ENCODE assay signal across 11 cellular contexts in the genomic region with DNA sequence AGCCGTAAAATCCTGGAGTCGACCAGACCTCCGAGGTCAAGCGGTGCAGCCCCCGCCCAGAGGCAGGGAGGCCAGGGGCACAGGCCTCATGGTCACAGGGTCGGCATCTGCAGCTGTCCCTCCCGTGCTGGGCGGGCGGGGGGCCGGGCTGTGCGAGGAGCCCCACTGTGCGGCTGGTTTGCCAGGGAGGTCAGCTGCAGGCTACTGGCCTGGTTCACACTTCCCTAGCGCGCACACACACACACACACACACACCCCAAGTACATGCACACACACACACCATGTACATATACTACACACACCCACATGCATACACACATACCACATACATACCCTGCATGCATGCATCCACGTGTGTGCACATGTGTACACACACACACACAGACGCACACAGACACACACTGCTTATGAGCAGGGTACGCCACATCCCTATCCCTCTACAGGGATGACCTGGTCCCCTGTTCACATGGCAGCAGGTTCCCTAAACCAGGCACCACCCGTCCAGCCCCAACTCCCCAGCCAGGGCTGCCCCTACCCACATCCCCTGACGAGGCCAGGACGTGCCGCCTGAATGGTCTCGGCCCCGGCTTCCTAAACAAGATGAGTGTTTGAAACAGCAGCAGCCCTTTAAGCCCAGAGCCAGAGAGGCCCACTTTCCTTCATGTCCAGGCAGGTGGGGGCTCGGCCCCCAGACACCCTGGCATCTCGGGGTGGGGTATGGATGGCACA.
DNase-seq lines count a peak whose midpoint lies in the region; ATAC-seq and TF ChIP-seq lines count a peak whose summit lies in the region.
"Had no signal": no experiment of that assay in that cellular context is flagged by ENCODE, and none has a peak within 500 bp of the region (broad histone marks: within the 10 kb centered on the region; RNA-seq: fewer than 3 reads in every experiment).

No MANE protein-coding gene starts in this region.

- DNase-seq in stimulated activated naive CD8-positive, alpha-beta T cell treated with anti-CD3 and anti-CD28 coated beads, Interleukin-15, amount 100 ng/mL, for 72 hours = no peak
- DNase-seq in stimulated activated naive CD8-positive, alpha-beta T cell treated with anti-CD3 and anti-CD28 coated beads, Interleukin-15, Interleukin-2, amounts not matched to agents 100 U/mL and 50 U/mL, for 24 hours = no peak
- DNase-seq in adrenal gland (peak in 1 of 7 donors; percentile 11), nephron progenitor cell (peak; percentile 76), foreskin melanocyte (no peak), GM03348 (ENCODE audit: low spot score) (no peak), PC-9 (no peak)
- DNase-seq in activated T-cell treated with anti-CD3 and anti-CD28 coated beads, Interleukin-2, amount 50 U/mL, for 1 hour = no peak
- DNase-seq: activated CD4-positive, alpha-beta T cell treated with anti-CD3 and anti-CD28 coated beads, Interleukin-2, amount 10 ng/mL, durations not matched to agents 24 days and 14 days; activated T-cell treated with anti-CD3 and anti-CD28 coated beads, Interleukin-2, amount 50 U/mL, for 24 hours; T-helper 17 cell had no signal

- H3K4me1 Mint-ChIP-seq in stimulated activated naive CD8-positive, alpha-beta T cell treated with anti-CD3 and anti-CD28 coated beads, Interleukin-15, amount 100 ng/mL, for 72 hours = peaks cover 10% of the 10 kb centered on the region
- H3K4me1 Mint-ChIP-seq in nephron progenitor cell = peaks cover 86% of the 10 kb centered on the region
- H3K4me1 Mint-ChIP-seq: activated CD4-positive, alpha-beta T cell treated with anti-CD3 and anti-CD28 coated beads, Interleukin-2, amount 10 ng/mL, durations not matched to agents 24 days and 14 days had no signal

- 73 to 83% (median 81%) methylated on average over 8 to 25 of the region's 25 CpGs for WGBS in adrenal gland, 4 donors

- H2AFZ ChIP-seq in PC-9 = no peak overlapping the region

- H3K27ac ChIP-seq in adrenal gland = peak overlapping the region in 4 of 5 donors; percentile 67 to 87 (median 80)
- H3K27ac ChIP-seq in PC-9 = no peak overlapping the region

- CTCF ChIA-PET in PC-9 (lab: Charles Lee) = interaction anchor here (0.6 kb wide), 1 partner anchor 10 kb away, joined by 3 read pairs; no protein-coding TSS in a partner anchor

- no peak overlapping the region for H3K4me2 ChIP-seq in PC-9

- TF ChIP-seq CTCF in adrenal gland (IDR thresholded peaks at IDR 0.05) (no peak), nephron progenitor cell (IDR thresholded peaks at IDR 0.05) (no peak), PC-9 (conservative IDR thresholded peaks at IDR 0.05) (no peak)

- H3K27me3 ChIP-seq in adrenal gland (no peaks in the 10 kb centered on the region), PC-9 (ENCODE audit: insufficient read depth, low read depth) (no peaks in the 10 kb centered on the region)

- no peaks in the 10 kb centered on the region for H3K36me3 ChIP-seq in adrenal gland (replicated peaks in 1 of 2)
- H3K36me3 ChIP-seq in PC-9 (ENCODE audit: low read depth) = no peaks in the 10 kb centered on the region

- H3K79me2 ChIP-seq in PC-9 (ENCODE audit: low read depth) = no peaks in the 10 kb centered on the region

- H3K27me3 Mint-ChIP-seq in stimulated activated naive CD8-positive, alpha-beta T cell treated with anti-CD3 and anti-CD28 coated beads, Interleukin-15, amount 100 ng/mL, for 72 hours = no peaks in the 10 kb centered on the region
- peaks cover 5% of the 10 kb centered on the region for H3K27me3 Mint-ChIP-seq in nephron progenitor cell (ENCODE audit: low read depth, poor library complexity)
- H3K27me3 Mint-ChIP-seq: activated CD4-positive, alpha-beta T cell treated with anti-CD3 and anti-CD28 coated beads, Interleukin-2, amount 10 ng/mL, durations not matched to agents 24 days and 14 days; activated T-cell treated with anti-CD3 and anti-CD28 coated beads, Interleukin-2, amount 50 U/mL, for 24 hours; T-helper 17 cell had no signal

- intact Hi-C loops in adrenal gland (cut with DNase I) (no loop called here), PC-9 (cut with micrococcal nuclease; ENCODE audit: unreplicated experiment) (no loop called here)

- H3K9me2 ChIP-seq in PC-9 (ENCODE audit: insufficient read depth) = no peaks in the 10 kb centered on the region

- BruUV-seq in PC-9 (replicated peaks; lab: Mats Ljungman, UMichigan) = no TSS peak

- no peak overlapping the region for H3K4me3 Mint-ChIP-seq in stimulated activated naive CD8-positive, alpha-beta T cell treated with anti-CD3 and anti-CD28 coated beads, Interleukin-15, amount 100 ng/mL, for 72 hours
- H3K4me3 Mint-ChIP-seq in nephron progenitor cell = peak overlapping the region; percentile 59
- H3K4me3 Mint-ChIP-seq: activated CD4-positive, alpha-beta T cell treated with anti-CD3 and anti-CD28 coated beads, Interleukin-2, amount 10 ng/mL, durations not matched to agents 24 days and 14 days; activated T-cell treated with anti-CD3 and anti-CD28 coated beads, Interleukin-2, amount 50 U/mL, for 24 hours; T-helper 17 cell had no signal

- H3K9me3 ChIP-seq in adrenal gland (replicated peaks in 1 of 3) = no peaks in the 10 kb centered on the region
- no peaks in the 10 kb centered on the region for H3K9me3 ChIP-seq in PC-9 (ENCODE audit: insufficient read depth, low read depth)

- no peaks in the 10 kb centered on the region for H3K36me3 Mint-ChIP-seq in nephron progenitor cell (ENCODE audit: low read depth)

- H3K9me3 Mint-ChIP-seq in stimulated activated naive CD8-positive, alpha-beta T cell treated with anti-CD3 and anti-CD28 coated beads, Interleukin-15, amount 100 ng/mL, for 72 hours = no peaks in the 10 kb centered on the region
- no peaks in the 10 kb centered on the region for H3K9me3 Mint-ChIP-seq in nephron progenitor cell
- H3K9me3 Mint-ChIP-seq: activated CD4-positive, alpha-beta T cell treated with anti-CD3 and anti-CD28 coated beads, Interleukin-2, amount 10 ng/mL, durations not matched to agents 24 days and 14 days; activated T-cell treated with anti-CD3 and anti-CD28 coated beads, Interleukin-2, amount 50 U/mL, for 24 hours had no signal

- H3K4me1 ChIP-seq in adrenal gland (replicated peaks in 1 of 2) = peaks cover 24% of the 10 kb centered on the region in 2 donors
- no peaks in the 10 kb centered on the region for H3K4me1 ChIP-seq in PC-9 (replicated peaks; ENCODE audit: insufficient read depth)

- no peaks in the 10 kb centered on the region for H4K20me1 ChIP-seq in PC-9 (ENCODE audit: insufficient read depth)

- no peaks in the 10 kb centered on the region for H3F3A ChIP-seq in PC-9 (ENCODE audit: insufficient read depth, low read depth)

- ATAC-seq in stimulated activated naive CD8-positive, alpha-beta T cell treated with anti-CD3 and anti-CD28 coated beads, Interleukin-15, amount 100 ng/mL, for 72 hours = peak; percentile 45
- no peak for ATAC-seq in stimulated activated naive CD8-positive, alpha-beta T cell treated with anti-CD3 and anti-CD28 coated beads, Interleukin-15, Interleukin-2, amounts not matched to agents 100 U/mL and 50 U/mL, for 24 hours
- ATAC-seq: T-helper 17 cell had no signal

- POLR2A ChIA-PET in PC-9 (lab: Charles Lee; ENCODE audit: unreplicated experiment) = no interaction called here

- H3K4me3 ChIP-seq in adrenal gland (no peak overlapping the region), PC-9 (no peak overlapping the region)

- TF ChIP-seq POLR2A in adrenal gland (IDR thresholded peaks at IDR 0.05) = no peak

- no peak overlapping the region for H3K27ac Mint-ChIP-seq in stimulated activated naive CD8-positive, alpha-beta T cell treated with anti-CD3 and anti-CD28 coated beads, Interleukin-15, amount 100 ng/mL, for 72 hours
- peak overlapping the region; percentile 64 for H3K27ac Mint-ChIP-seq in nephron progenitor cell
- H3K27ac Mint-ChIP-seq: activated CD4-positive, alpha-beta T cell treated with anti-CD3 and anti-CD28 coated beads, Interleukin-2, amount 10 ng/mL, durations not matched to agents 24 days and 14 days; activated T-cell treated with anti-CD3 and anti-CD28 coated beads, Interleukin-2, amount 50 U/mL, for 24 hours; T-helper 17 cell had no signal
